11 cellular contexts compared by ENCODE assay signal in genomic region chr9:136403915-136404800, GRCh38. TPM values are rescaled to one million over a fixed set of nuclear protein-coding genes. Genes with fewer than 3 reads are reported as not detected.
DNase-seq lines count a peak whose midpoint lies in the region; ATAC-seq lines count a peak whose summit lies in the region.
"Had no signal": no experiment of that assay in that cellular context is flagged by ENCODE, and none has a peak within 500 bp of the region (broad histone marks: within the 10 kb centered on the region; RNA-seq: fewer than 3 reads in every experiment).

No MANE protein-coding gene starts in this region.

- intact Hi-C loops in activated CD4-positive, alpha-beta T cell treated with anti-CD3 and anti-CD28 coated beads, Interleukin-2, amount 10 ng/mL, durations not matched to agents 24 days and 14 days (cut with micrococcal nuclease), result loop anchor here (2.0 to 5.0 kb wide), 2 partner anchors 19 to 78 kb away; partner anchors contain the start of gene SEC16A

- peaks cover 44% of the 10 kb centered on the region for H3K4me1 Mint-ChIP-seq in activated CD4-positive, alpha-beta T cell treated with anti-CD3 and anti-CD28 coated beads, Interleukin-2, amount 10 ng/mL, durations not matched to agents 24 days and 14 days
- peaks cover 32% of the 10 kb centered on the region for H3K4me1 Mint-ChIP-seq in central memory CD8-positive, alpha-beta T cell
- peaks cover 50 to 74% of the 10 kb centered on the region in 2 donors for H3K4me1 Mint-ChIP-seq in stimulated activated naive B cell treated with anti-CD40 and anti-IgM and Interleukin-4, amounts not matched to agents 10 μg/mL and 1 μg/mL and 100 μg/mL, for 72 hours

- peak; percentile 83 for DNase-seq in activated CD4-positive, alpha-beta T cell treated with anti-CD3 and anti-CD28 coated beads, Interleukin-2, amount 10 ng/mL, durations not matched to agents 24 days and 14 days
- no peak for DNase-seq in activated CD4-positive, alpha-beta T cell treated with anti-CD3 and anti-CD28 coated beads, Interleukin-2, amount 50 U/mL, for 1 hour
- DNase-seq in activated CD4-positive, CD25-positive, alpha-beta regulatory T cell treated with anti-CD3 and anti-CD28 coated beads, Interleukin-2, amount 50 U/mL, for 72 hours, result peak; percentile 54
- DNase-seq in central memory CD8-positive, alpha-beta T cell (ENCODE audit: low spot score in 2 of 2), result peak in 1 of 2 donors; percentile 21
- peak; percentile 41 for DNase-seq in stimulated activated naive B cell treated with anti-CD40 and anti-IgM and Interleukin-4, amounts not matched to agents 10 μg/mL and 1 μg/mL and 100 μg/mL, for 72 hours
- DNase-seq in SK-N-DZ (ENCODE audit: low spot score), result no peak
- no peak for DNase-seq in epidermal melanocyte (ENCODE audit: insufficient read length, low spot score)
- DNase-seq in NCI-H2107 (lab: John Stamatoyannopoulos, UW), result no peak
- DNase-seq: body of pancreas, DND-41, nephron progenitor cell had no signal

- H3K9me3 Mint-ChIP-seq in activated CD4-positive, alpha-beta T cell treated with anti-CD3 and anti-CD28 coated beads, Interleukin-2, amount 10 ng/mL, durations not matched to agents 24 days and 14 days, result no peaks in the 10 kb centered on the region
- no peaks in the 10 kb centered on the region for H3K9me3 Mint-ChIP-seq in central memory CD8-positive, alpha-beta T cell
- H3K9me3 Mint-ChIP-seq in stimulated activated naive B cell treated with anti-CD40 and anti-IgM and Interleukin-4, amounts not matched to agents 10 μg/mL and 1 μg/mL and 100 μg/mL, for 72 hours, result no peaks in the 10 kb centered on the region
- H3K9me3 Mint-ChIP-seq: nephron progenitor cell had no signal

- ATAC-seq in central memory CD8-positive, alpha-beta T cell (replicated peaks; ENCODE audit: extremely low read depth, poor library complexity, severe bottlenecking), result peak; percentile 22
- peak; percentile 40 to 43 for ATAC-seq in stimulated activated naive B cell treated with anti-CD40 and anti-IgM and Interleukin-4, amounts not matched to agents 10 μg/mL and 1 μg/mL and 100 μg/mL, for 72 hours (replicated peaks)
- ATAC-seq: body of pancreas had no signal

- H3K36me3 Mint-ChIP-seq in activated CD4-positive, alpha-beta T cell treated with anti-CD3 and anti-CD28 coated beads, Interleukin-2, amount 10 ng/mL, durations not matched to agents 24 days and 14 days (ENCODE audit: low read depth), result peaks cover 53% of the 10 kb centered on the region
- H3K36me3 Mint-ChIP-seq in central memory CD8-positive, alpha-beta T cell (ENCODE audit: insufficient read depth), result peaks cover 30% of the 10 kb centered on the region
- H3K36me3 Mint-ChIP-seq in stimulated activated naive B cell treated with anti-CD40 and anti-IgM and Interleukin-4, amounts not matched to agents 10 μg/mL and 1 μg/mL and 100 μg/mL, for 72 hours, result peaks cover 54 to 70% of the 10 kb centered on the region in 2 donors

- peak overlapping the region; percentile 86 for H3K27ac Mint-ChIP-seq in activated CD4-positive, alpha-beta T cell treated with anti-CD3 and anti-CD28 coated beads, Interleukin-2, amount 10 ng/mL, durations not matched to agents 24 days and 14 days
- H3K27ac Mint-ChIP-seq in central memory CD8-positive, alpha-beta T cell (ENCODE audit: low read depth), result peak overlapping the region; percentile 82
- peak overlapping the region; percentile 95 for H3K27ac Mint-ChIP-seq in stimulated activated naive B cell treated with anti-CD40 and anti-IgM and Interleukin-4, amounts not matched to agents 10 μg/mL and 1 μg/mL and 100 μg/mL, for 72 hours

- peak overlapping the region; percentile 80 for H3K4me3 Mint-ChIP-seq in activated CD4-positive, alpha-beta T cell treated with anti-CD3 and anti-CD28 coated beads, Interleukin-2, amount 10 ng/mL, durations not matched to agents 24 days and 14 days
- H3K4me3 Mint-ChIP-seq in central memory CD8-positive, alpha-beta T cell, result peak overlapping the region; percentile 70
- peak overlapping the region; percentile 75 to 76 for H3K4me3 Mint-ChIP-seq in stimulated activated naive B cell treated with anti-CD40 and anti-IgM and Interleukin-4, amounts not matched to agents 10 μg/mL and 1 μg/mL and 100 μg/mL, for 72 hours
- H3K4me3 Mint-ChIP-seq: nephron progenitor cell had no signal

- H3K27me3 Mint-ChIP-seq in activated CD4-positive, alpha-beta T cell treated with anti-CD3 and anti-CD28 coated beads, Interleukin-2, amount 10 ng/mL, durations not matched to agents 24 days and 14 days, result no peaks in the 10 kb centered on the region
- no peaks in the 10 kb centered on the region for H3K27me3 Mint-ChIP-seq in central memory CD8-positive, alpha-beta T cell
- no peaks in the 10 kb centered on the region for H3K27me3 Mint-ChIP-seq in stimulated activated naive B cell treated with anti-CD40 and anti-IgM and Interleukin-4, amounts not matched to agents 10 μg/mL and 1 μg/mL and 100 μg/mL, for 72 hours

RNA-seq across cellular contexts. Expression of gene SNAPC4, which starts 4.2 kb away (rescaled TPM):
- 27.3 and 28.0 TPM in 2 replicates for total RNA-seq in activated CD4-positive, alpha-beta T cell treated with anti-CD3 and anti-CD28 coated beads, Interleukin-2, amount 10 ng/mL, durations not matched to agents 24 days and 14 days
- polyA plus RNA-seq in SK-N-DZ (2014; cell fraction: cytosol; rRNA removed), result 9.6 and 12.5 TPM in 2 replicates
- 47.5 and 49.7 TPM in 2 replicates for polyA plus RNA-seq in SK-N-DZ (2014; cell fraction: nucleus; rRNA removed)

RNA-seq across cellular contexts. Expression of gene ENTR1, which starts 6.3 kb away (rescaled TPM):
- 56.4 and 60.0 TPM in 2 replicates for total RNA-seq in activated CD4-positive, alpha-beta T cell treated with anti-CD3 and anti-CD28 coated beads, Interleukin-2, amount 10 ng/mL, durations not matched to agents 24 days and 14 days
- 90.9 and 115 TPM in 2 replicates for polyA plus RNA-seq in SK-N-DZ (2014; cell fraction: cytosol; rRNA removed)
- 298 and 375 TPM in 2 replicates for polyA plus RNA-seq in SK-N-DZ (2014; cell fraction: nucleus; rRNA removed)

RNA-seq across cellular contexts. Expression of gene PMPCA, which starts 6.3 kb away (rescaled TPM):
- total RNA-seq in activated CD4-positive, alpha-beta T cell treated with anti-CD3 and anti-CD28 coated beads, Interleukin-2, amount 10 ng/mL, durations not matched to agents 24 days and 14 days, result 114 and 124 TPM in 2 replicates
- 64.4 and 73.5 TPM in 2 replicates for polyA plus RNA-seq in SK-N-DZ (2014; cell fraction: cytosol; rRNA removed)
- 132 and 141 TPM in 2 replicates for polyA plus RNA-seq in SK-N-DZ (2014; cell fraction: nucleus; rRNA removed)

RNA-seq across cellular contexts. Expression of gene CARD9, which starts 30.7 kb away (rescaled TPM):
- 7.8 and 9.2 TPM in 2 replicates for total RNA-seq in activated CD4-positive, alpha-beta T cell treated with anti-CD3 and anti-CD28 coated beads, Interleukin-2, amount 10 ng/mL, durations not matched to agents 24 days and 14 days
- polyA plus RNA-seq in SK-N-DZ (2014; cell fraction: cytosol; rRNA removed), result 23.8 and 38.6 TPM in 2 replicates
- 257 and 268 TPM in 2 replicates for polyA plus RNA-seq in SK-N-DZ (2014; cell fraction: nucleus; rRNA removed)

RNA-seq across cellular contexts. Expression of gene INPP5E, which starts 35.5 kb away (rescaled TPM):
- total RNA-seq in activated CD4-positive, alpha-beta T cell treated with anti-CD3 and anti-CD28 coated beads, Interleukin-2, amount 10 ng/mL, durations not matched to agents 24 days and 14 days, result 19.6 and 20.6 TPM in 2 replicates
- 11.3 and 19.1 TPM in 2 replicates for polyA plus RNA-seq in SK-N-DZ (2014; cell fraction: cytosol; rRNA removed)
- 72.5 and 75.4 TPM in 2 replicates for polyA plus RNA-seq in SK-N-DZ (2014; cell fraction: nucleus; rRNA removed)

Comparison
In these comparisons a context has a peak if more than half of its experiments do, and no peak if none do; other contexts are left out.
1. DNase-seq: peak in activated CD4-positive, alpha-beta T cell treated with anti-CD3 and anti-CD28 coated beads, Interleukin-2, amount 10 ng/mL, durations not matched to agents 24 days and 14 days (single experiment), activated CD4-positive, CD25-positive, alpha-beta regulatory T cell treated with anti-CD3 and anti-CD28 coated beads, Interleukin-2, amount 50 U/mL, for 72 hours (single experiment) and stimulated activated naive B cell treated with anti-CD40 and anti-IgM and Interleukin-4, amounts not matched to agents 10 μg/mL and 1 μg/mL and 100 μg/mL, for 72 hours (single experiment); none in activated CD4-positive, alpha-beta T cell treated with anti-CD3 and anti-CD28 coated beads, Interleukin-2, amount 50 U/mL, for 1 hour (single experiment), SK-N-DZ (single experiment), epidermal melanocyte (single experiment) and NCI-H2107 (single experiment).
2. Peak in every context shown above with its lines, with median percentiles within 50 percentile points of each other: H3K27ac Mint-ChIP-seq and H3K4me3 Mint-ChIP-seq.